ENCODE assay signal across 1 cellular context in the genomic region with DNA sequence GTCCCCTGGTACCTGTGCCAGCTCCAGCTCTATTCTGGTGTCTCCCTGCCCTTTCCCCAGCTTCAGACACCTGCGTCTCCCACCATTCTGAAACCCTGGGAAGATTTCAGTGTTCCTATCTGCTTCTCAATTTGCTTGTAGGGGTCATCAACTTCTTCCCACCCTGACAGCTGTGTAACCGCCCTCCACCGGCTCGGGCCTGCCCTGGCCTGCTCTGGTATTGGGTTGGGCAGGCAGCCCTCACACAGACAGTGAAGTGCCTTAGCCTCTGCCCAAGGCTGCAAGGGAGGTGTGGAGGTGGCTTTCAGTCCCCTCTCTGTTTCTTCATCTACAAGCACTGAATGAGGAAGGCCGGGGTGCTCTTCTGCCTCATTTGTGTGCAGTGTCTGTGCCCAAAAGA.
TF ChIP-seq lines count a peak whose summit lies in the region.

No MANE protein-coding gene starts in this region.

TF ChIP-seq in IMR-90, 13 proteins besides CTCF, POLR2A, EP300 and RAD21 (continued from another document):
- TF ChIP-seq CEBPB (IDR thresholded peaks at IDR 0.05; ENCODE audit: low read depth, low read length) (no peak), SMC3 (IDR thresholded peaks at IDR 0.05; ENCODE audit: low read depth, low read length) (no peak), BHLHE40 (IDR thresholded peaks at IDR 0.05; ENCODE audit: low read depth, low read length) (no peak), MAZ (IDR thresholded peaks at IDR 0.05; ENCODE audit: borderline replicate concordance, low read depth, low read length) (no peak), NFE2L2 (IDR thresholded peaks at IDR 0.05; ENCODE audit: low read depth, low read length) (no peak), RFX5 (IDR thresholded peaks at IDR 0.05; ENCODE audit: low read depth, low read length) (no peak)
- TF ChIP-seq, protein P1, sequence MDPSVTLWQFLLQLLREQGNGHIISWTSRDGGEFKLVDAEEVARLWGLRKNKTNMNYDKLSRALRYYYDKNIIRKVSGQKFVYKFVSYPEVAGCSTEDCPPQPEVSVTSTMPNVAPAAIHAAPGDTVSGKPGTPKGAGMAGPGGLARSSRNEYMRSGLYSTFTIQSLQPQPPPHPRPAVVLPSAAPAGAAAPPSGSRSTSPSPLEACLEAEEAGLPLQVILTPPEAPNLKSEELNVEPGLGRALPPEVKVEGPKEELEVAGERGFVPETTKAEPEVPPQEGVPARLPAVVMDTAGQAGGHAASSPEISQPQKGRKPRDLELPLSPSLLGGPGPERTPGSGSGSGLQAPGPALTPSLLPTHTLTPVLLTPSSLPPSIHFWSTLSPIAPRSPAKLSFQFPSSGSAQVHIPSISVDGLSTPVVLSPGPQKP (IDR thresholded peaks at IDR 0.05; ENCODE audit: borderline replicate concordance, low read depth, low read length): no peak
TF ChIP-seq in IMR-90: peak in this region for 0.
